ENCODE assay signal across 8 cellular contexts in genomic region chr14:77320238-77320935, GRCh38. TPM values are rescaled to one million over a fixed set of nuclear protein-coding genes. Genes with fewer than 3 reads are reported as not detected.
DNase-seq lines count a peak whose midpoint lies in the region; ATAC-seq and TF ChIP-seq lines count a peak whose summit lies in the region.

Gene POMT2 (minus strand): TSS chr14:77320883. CDS start chr14:77320681, 202 bp downstream.

- H3K4me3 ChIP-seq in PC-3 (ENCODE audit: low read length) (peak within 1 kb of the TSS; percentile 86), mucosa of stomach (ENCODE audit: low read length) (peak within 1 kb of the TSS; percentile 92)

- peak; percentile 52; the same call in 1 of the 2 replicates for TF ChIP-seq CTCF in PC-3 (conservative IDR thresholded peaks at IDR 0.05; ENCODE audit: low read depth, low read length)

- H3K27ac Mint-ChIP-seq in IgD-negative memory B cell = peak within 1 kb of the TSS; percentile 98 to 100 (median 99)
- H3K27ac Mint-ChIP-seq in activated T-cell treated with anti-CD3 and anti-CD28 coated beads, Interleukin-2, amount 50 U/mL, for 24 hours = peak within 1 kb of the TSS; percentile 100

- no peaks in the 10 kb centered on the region for H3K9me2 ChIP-seq in PC-3 (replicated peaks; ENCODE audit: low read length)

- H3K36me3 ChIP-seq in PC-3 (ENCODE audit: low read depth, low read length) (no peaks in the 10 kb centered on the region), mucosa of stomach (ENCODE audit: control insufficient read depth, insufficient read depth, low read length) (no peaks in the 10 kb centered on the region)

- peak within 1 kb of the TSS; percentile 88 for H3K27ac ChIP-seq in PC-3 (ENCODE audit: low read length)

- H3F3A ChIP-seq in PC-3 (ENCODE audit: low read length, unreplicated experiment) = no peaks in the 10 kb centered on the region

- H3K9me3 ChIP-seq in PC-3 (ENCODE audit: low read length) = no peaks in the 10 kb centered on the region
- H3K9me3 ChIP-seq in mucosa of stomach (ENCODE audit: control insufficient read depth, low read length) = no peaks in the 10 kb centered on the region

- peak within 1 kb of the TSS; percentile 93 for H2AFZ ChIP-seq in PC-3 (ENCODE audit: low read length)

- ATAC-seq in GM21528 (IDR thresholded peaks at IDR 0.05; ENCODE audit: low FRiP score, unreplicated experiment) = peak; percentile 68
- ATAC-seq in PC-3 = peak; percentile 66

- H3K9ac ChIP-seq in PC-3 (ENCODE audit: low read length) = peak within 1 kb of the TSS; percentile 93
- peak within 1 kb of the TSS; percentile 85 for H3K9ac ChIP-seq in mucosa of stomach (ENCODE audit: low read length)

- peak within 1 kb of the TSS; percentile 90 for H3K4me2 ChIP-seq in PC-3 (ENCODE audit: low read length)

- intact Hi-C loops in PC-3 (cut with micrococcal nuclease) = loop anchor here (1.0 to 2.0 kb wide), 3 partner anchors 17 to 222 kb away; partner anchors contain the start of genes CIPC, SAMD15 and TMED8

- BruUV-seq in PC-3 (replicated peaks; lab: Mats Ljungman, UMichigan) = no TSS peak

- H3K79me2 ChIP-seq in PC-3 (ENCODE audit: low read length) = peaks cover 53% of the 10 kb centered on the region

- peak; percentile 43 for TF ChIP-seq POLR2A in erythroblast (IDR thresholded peaks at IDR 0.05; ENCODE audit: low read length)

- H3K4me1 ChIP-seq in PC-3 (ENCODE audit: insufficient read depth, low read length) = peaks cover 42% of the 10 kb centered on the region
- H3K4me1 ChIP-seq in mucosa of stomach (ENCODE audit: control insufficient read depth, insufficient read depth, low read length) = peaks cover 12% of the 10 kb centered on the region

- H4K20me1 ChIP-seq in PC-3 (ENCODE audit: low read length) = peaks cover 16% of the 10 kb centered on the region; the same call in 1 of the 2 replicates

- H3K4me1 Mint-ChIP-seq in IgD-negative memory B cell = peaks cover 14 to 22% (median 15%) of the 10 kb centered on the region in 3 donors
- H3K4me1 Mint-ChIP-seq in activated T-cell treated with anti-CD3 and anti-CD28 coated beads, Interleukin-2, amount 50 U/mL, for 24 hours (ENCODE audit: low read depth) = peaks cover 22% of the 10 kb centered on the region

- H3K9me3 Mint-ChIP-seq in IgD-negative memory B cell = no peaks in the 10 kb centered on the region
- H3K9me3 Mint-ChIP-seq in activated T-cell treated with anti-CD3 and anti-CD28 coated beads, Interleukin-2, amount 50 U/mL, for 24 hours = no peaks in the 10 kb centered on the region

- CTCF ChIA-PET in PC-3 (lab: Charles Lee) = interaction anchor here (0.7 to 0.8 kb wide), 4 partner anchors 17 to 284 kb away, joined by 4 to 8 read pairs (median 6); no protein-coding TSS in a partner anchor

- H3K27me3 ChIP-seq in PC-3 (ENCODE audit: low read length) = no peaks in the 10 kb centered on the region
- no peaks in the 10 kb centered on the region for H3K27me3 ChIP-seq in mucosa of stomach (ENCODE audit: control insufficient read depth, insufficient read depth, low read length)

- POLR2A ChIA-PET in PC-3 (lab: Charles Lee; ENCODE audit: unreplicated experiment) = interaction anchor here (0.8 kb wide), 2 partner anchors 15 to 57 kb away, joined by 3 to 4 read pairs; partner anchors contain the start of genes SAMD15 and TMED8

- no peaks in the 10 kb centered on the region for H3K36me3 Mint-ChIP-seq in IgD-negative memory B cell
- H3K36me3 Mint-ChIP-seq in activated T-cell treated with anti-CD3 and anti-CD28 coated beads, Interleukin-2, amount 50 U/mL, for 24 hours (ENCODE audit: low read depth) = peaks cover 5% of the 10 kb centered on the region

- H3K4me3 Mint-ChIP-seq in IgD-negative memory B cell = peak within 1 kb of the TSS; percentile 96 to 100 (median 99)
- peak within 1 kb of the TSS; percentile 94 for H3K4me3 Mint-ChIP-seq in activated T-cell treated with anti-CD3 and anti-CD28 coated beads, Interleukin-2, amount 50 U/mL, for 24 hours

- H3K27me3 Mint-ChIP-seq in IgD-negative memory B cell = no peaks in the 10 kb centered on the region
- H3K27me3 Mint-ChIP-seq in activated T-cell treated with anti-CD3 and anti-CD28 coated beads, Interleukin-2, amount 50 U/mL, for 24 hours = no peaks in the 10 kb centered on the region

- DNase-seq in DMS153 treated with DMSO at 0.1 percent for 48 hours (lab: John Stamatoyannopoulos, UW; ENCODE audit: unreplicated experiment) = peak; percentile 85
- peak; percentile 98 for DNase-seq in PC-3
- DNase-seq in activated T-cell treated with anti-CD3 and anti-CD28 coated beads, Interleukin-2, amount 50 U/mL, for 24 hours = peak; percentile 95
- peak; percentile 93 to 95 for DNase-seq in erythroblast (lab: John Stamatoyannopoulos, UW)
- DNase-seq in stimulated activated CD8-positive, alpha-beta memory T cell treated with anti-CD3 and anti-CD28 coated beads, Interleukin-7, amount 100 ng/mL, for 24 hours (ENCODE audit: low read depth) = peak; percentile 84

RNA-seq across cellular contexts. Expression of gene POMT2, which starts in this region (rescaled TPM):
- 2.3 TPM for polyA plus RNA-seq in IgD-negative memory B cell
- total RNA-seq in PC-3 (2014; rRNA removed) = 57.6 and 67.6 TPM in 2 replicates

Comparison
In these comparisons a context has a peak if more than half of its experiments do, and no peak if none do; other contexts are left out.
1. Peak in every context shown above with its lines: DNase-seq, ATAC-seq, H3K4me3 ChIP-seq and H3K27ac ChIP-seq.